Comparison of ENCODE assay signal across 8 cellular contexts in genomic region chr6:111484655-111484974, GRCh38. TPM values are rescaled to one million over a fixed set of nuclear protein-coding genes. Genes with fewer than 3 reads are reported as not detected.
DNase-seq lines count a peak whose midpoint lies in the region; ATAC-seq, FAIRE-seq and TF ChIP-seq lines count a peak whose summit lies in the region.

No MANE protein-coding gene starts in this region.

- no peak overlapping the region for H3K18ac ChIP-seq in trophoblast cell (ENCODE audit: low read length)

- H3K4me3 ChIP-seq in SK-N-SH (ENCODE audit: low read depth in 2 of 2, low read length in 1 of 2) (peak overlapping the region; percentile 81 to 89), Peyer's patch (peak overlapping the region; percentile 80 to 88 (median 86)), endothelial cell of umbilical vein (replicated peaks in 1 of 3; ENCODE audit: insufficient read depth in 1 of 3, low read depth in 1 of 3, low read length in 3 of 3) (peak overlapping the region; percentile 62 to 85 (median 67)), trophoblast cell (ENCODE audit: low read depth, low read length) (no peak overlapping the region)

- no peak for TF ChIP-seq EP300 in SK-N-SH (IDR thresholded peaks at IDR 0.05; ENCODE audit: borderline replicate concordance in 1 of 2, low read depth in 1 of 2, low read length in 1 of 2)

- no peak for ATAC-seq in SK-N-SH treated with all-trans-retinoic acid at 6 μM for 48 hours
- ATAC-seq in GM19397 (IDR thresholded peaks at IDR 0.05; ENCODE audit: unreplicated experiment) = no peak

- H2BK12ac ChIP-seq in trophoblast cell (ENCODE audit: low read length) = peak overlapping the region; percentile 83

- peak overlapping the region; percentile 78 for H3K9ac ChIP-seq in SK-N-SH
- peak overlapping the region; percentile 96 for H3K9ac ChIP-seq in endothelial cell of umbilical vein (replicated peaks; ENCODE audit: extremely low read depth, insufficient read depth, low read length)
- H3K9ac ChIP-seq in trophoblast cell (ENCODE audit: low read length) = peak overlapping the region; percentile 47

- peak overlapping the region; percentile 58 for H4K8ac ChIP-seq in trophoblast cell (ENCODE audit: low read depth, low read length)

- POLR2A ChIA-PET in SK-N-SH (lab: Yijun Ruan, JAX) (interaction anchor here (0.8 to 2.7 kb wide), 8 partner anchors 56 to 226 kb away, joined by 3 to 9 read pairs (median 4); a partner anchor contains a TSS), endothelial cell of umbilical vein (lab: Charles Lee) (interaction anchor here (0.7 to 1.5 kb wide), 3 partner anchors 10 to 120 kb away, joined by 3 to 5 read pairs (median 5); no protein-coding TSS in a partner anchor)

- no peak overlapping the region for H2AK5ac ChIP-seq in trophoblast cell (ENCODE audit: low read length)

- dilution Hi-C loops in endothelial cell of umbilical vein (cut with MboI; ENCODE audit: extremely low pct_ligation_motif_present, low sequenced_read_pairs) = no loop called here

- TF ChIP-seq POLR2A in Peyer's patch (IDR thresholded peaks at IDR 0.05) = no peak
- no peak for TF ChIP-seq POLR2A in endothelial cell of umbilical vein (IDR thresholded peaks at IDR 0.05; ENCODE audit: low read depth, low read length)

- H3K4me1 ChIP-seq in SK-N-SH (ENCODE audit: control insufficient read depth in 1 of 2, insufficient read depth in 2 of 2, low read depth in 1 of 2, low read length in 1 of 2) (peaks cover 15% of the 10 kb centered on the region in 2 experiments; a peak in 3 of 4 replicates), Peyer's patch (peaks cover 0 to 10% (median 4%) of the 10 kb centered on the region in 4 donors), endothelial cell of umbilical vein (ENCODE audit: control insufficient read depth, extremely low read depth, insufficient read depth, low read length) (peaks cover 23% of the 10 kb centered on the region), trophoblast cell (ENCODE audit: control insufficient read depth in 1 of 2, insufficient read depth in 2 of 2, low read length in 2 of 2) (no peaks in the 10 kb centered on the region)

- peak overlapping the region; percentile 9 for H4K12ac ChIP-seq in trophoblast cell (ENCODE audit: low read depth, low read length)

- no peak for TF ChIP-seq RAD21 in SK-N-SH (IDR thresholded peaks at IDR 0.05; ENCODE audit: low read length)

- intact Hi-C loops in endothelial cell of umbilical vein (cut with micrococcal nuclease) = loop anchor here (1.0 to 5.0 kb wide), 5 partner anchors 83 to 388 kb away; partner anchors contain the start of gene FYN

- H2BK120ac ChIP-seq in trophoblast cell (ENCODE audit: insufficient read depth, low read length, poor library complexity) = peak overlapping the region; percentile 68

- H3K4ac ChIP-seq in trophoblast cell (ENCODE audit: low read depth, low read length) = peak overlapping the region; percentile 38

- H2AFZ ChIP-seq in SK-N-SH (ENCODE audit: low read depth) (peak overlapping the region; percentile 72), endothelial cell of umbilical vein (ENCODE audit: low read depth, low read length) (peak overlapping the region; percentile 59), trophoblast cell (ENCODE audit: insufficient read depth, low read length, poor library complexity) (no peak overlapping the region)

- no peak overlapping the region for H3K23ac ChIP-seq in trophoblast cell (ENCODE audit: low read length)

- H3K79me1 ChIP-seq in trophoblast cell (ENCODE audit: low read length) = peaks cover 24% of the 10 kb centered on the region

- CTCF ChIA-PET in SK-N-SH (lab: Yijun Ruan, JAX) = interaction anchor here (0.9 to 1.8 kb wide), 3 partner anchors 57 to 117 kb away, joined by 3 read pairs; no protein-coding TSS in a partner anchor
- CTCF ChIA-PET in endothelial cell of umbilical vein (lab: Charles Lee) = interaction anchor here (0.6 to 3.1 kb wide), 12 partner anchors 30 to 559 kb away, joined by 3 to 20 read pairs (median 4); partner anchors contain the start of gene TRAF3IP2

- TF ChIP-seq CTCF in SK-N-SH (IDR thresholded peaks at IDR 0.05) (no peak), Peyer's patch (IDR thresholded peaks at IDR 0.05) (no peak), endothelial cell of umbilical vein (IDR thresholded peaks at IDR 0.05; ENCODE audit: extremely low read depth in 1 of 2, insufficient read depth in 1 of 2, low read depth in 1 of 2, low read length in 2 of 2) (no peak)

- no TSS peak for BruUV-seq in endothelial cell of umbilical vein (replicated peaks; lab: Mats Ljungman, UMichigan)

- no peaks in the 10 kb centered on the region for H3K9me2 ChIP-seq in SK-N-SH

- H2BK5ac ChIP-seq in trophoblast cell (ENCODE audit: low read depth, low read length, poor library complexity) = peak overlapping the region; percentile 59

- peak overlapping the region; percentile 57 for H3K14ac ChIP-seq in trophoblast cell (ENCODE audit: low read length)

- peak overlapping the region; percentile 92 to 94 for H3K27ac ChIP-seq in SK-N-SH (ENCODE audit: low read depth in 2 of 2, low read length in 1 of 2)
- peak overlapping the region; percentile 98 to 99 (median 98) for H3K27ac ChIP-seq in Peyer's patch
- H3K27ac ChIP-seq in endothelial cell of umbilical vein (ENCODE audit: insufficient read depth, low read depth, low read length) = peak overlapping the region; percentile 97
- peak overlapping the region; percentile 98 for H3K27ac ChIP-seq in trophoblast cell (ENCODE audit: low read depth, low read length)

- peaks cover 27% of the 10 kb centered on the region for H3F3A ChIP-seq in SK-N-SH (replicated peaks; ENCODE audit: insufficient read depth)

- peaks cover 3 to 5% of the 10 kb centered on the region in 2 experiments for H3K36me3 ChIP-seq in SK-N-SH (replicated peaks in 1 of 2; ENCODE audit: control insufficient read depth in 1 of 2, insufficient read depth in 2 of 2, low read length in 1 of 2)
- no peaks in the 10 kb centered on the region for H3K36me3 ChIP-seq in Peyer's patch
- H3K36me3 ChIP-seq in endothelial cell of umbilical vein (ENCODE audit: control insufficient read depth in 2 of 2, extremely low read depth in 1 of 2, insufficient read depth in 2 of 2, low read length in 2 of 2) = no peaks in the 10 kb centered on the region
- no peaks in the 10 kb centered on the region for H3K36me3 ChIP-seq in trophoblast cell (ENCODE audit: control insufficient read depth in 1 of 2, insufficient read depth in 2 of 2, low read length in 2 of 2)

- H3K27me3 ChIP-seq in SK-N-SH (ENCODE audit: insufficient read depth) (no peaks in the 10 kb centered on the region), Peyer's patch (no peaks in the 10 kb centered on the region), endothelial cell of umbilical vein (ENCODE audit: control insufficient read depth in 2 of 2, insufficient read depth in 2 of 2, low read length in 2 of 2) (no peaks in the 10 kb centered on the region), trophoblast cell (ENCODE audit: insufficient read depth, low read length) (no peaks in the 10 kb centered on the region)

- H4K91ac ChIP-seq in trophoblast cell (ENCODE audit: low read depth, low read length) = peak overlapping the region; percentile 21

- H3K9me1 ChIP-seq in endothelial cell of umbilical vein (replicated peaks; ENCODE audit: control insufficient read depth, extremely low read depth, insufficient read depth, low read length) = no peaks in the 10 kb centered on the region

- peak overlapping the region; percentile 72 for H3K4me2 ChIP-seq in SK-N-SH
- peak overlapping the region; percentile 91 for H3K4me2 ChIP-seq in endothelial cell of umbilical vein (ENCODE audit: insufficient read depth, low read length)
- H3K4me2 ChIP-seq in trophoblast cell (ENCODE audit: low read length) = peak overlapping the region; percentile 67

- DNase-seq in SK-N-SH = no peak
- DNase-seq in Peyer's patch = no peak
- no peak for DNase-seq in endothelial cell of umbilical vein (ENCODE audit: low read depth, low spot score)
- no peak for DNase-seq in trophoblast cell
- no peak for DNase-seq in kidney glomerular epithelial cell (lab: John Stamatoyannopoulos, UW)
- DNase-seq in UCSD-AML1 (lab: John Stamatoyannopoulos, UW; ENCODE audit: unreplicated experiment) = no peak

- H3K79me2 ChIP-seq in SK-N-SH (ENCODE audit: insufficient read depth) = peaks cover 79% of the 10 kb centered on the region
- peaks cover 46% of the 10 kb centered on the region for H3K79me2 ChIP-seq in endothelial cell of umbilical vein (ENCODE audit: control insufficient read depth, insufficient read depth, low read length)
- H3K79me2 ChIP-seq in trophoblast cell (ENCODE audit: control insufficient read depth, insufficient read depth, low read length, poor library complexity) = peaks cover 18% of the 10 kb centered on the region

- 21% methylated on average over 7 of the region's 7 CpGs for WGBS in SK-N-SH (ENCODE audit: low lambda C conversion rate)
- WGBS in trophoblast cell (ENCODE audit: extremely low coverage, insufficient coverage, insufficient read length) = no CpG with 5 or more reads among the region's 7 CpGs

- FAIRE-seq in endothelial cell of umbilical vein (lab: Jason Lieb, UNC) = no peak

- H3K9me3 ChIP-seq in SK-N-SH (no peaks in the 10 kb centered on the region; the same call in 1 of the 2 replicates), Peyer's patch (no peaks in the 10 kb centered on the region), endothelial cell of umbilical vein (replicated peaks; ENCODE audit: control insufficient read depth, insufficient read depth, low read length) (no peaks in the 10 kb centered on the region), trophoblast cell (ENCODE audit: insufficient read depth, low read depth, low read length) (no peaks in the 10 kb centered on the region)

- H4K20me1 ChIP-seq in SK-N-SH (ENCODE audit: insufficient read depth) (peaks cover 4% of the 10 kb centered on the region; the same call in 1 of the 2 replicates), endothelial cell of umbilical vein (replicated peaks; ENCODE audit: control insufficient read depth, extremely low read depth, insufficient read depth, low read length) (no peaks in the 10 kb centered on the region)

TF ChIP-seq in endothelial cell of umbilical vein, 7 proteins besides CTCF, POLR2A, EP300 and RAD21:
- no peak for TF ChIP-seq EZH2 (IDR thresholded peaks at IDR 0.05; ENCODE audit: borderline replicate concordance, low read depth, low read length, severe bottlenecking)

RNA-seq across cellular contexts. Expression of gene REV3L, which starts 1.6 kb away (rescaled TPM):
- polyA plus RNA-seq in SK-N-SH (2012; rRNA removed) = 7.3 and 8.6 TPM in 2 replicates
- polyA plus RNA-seq in SK-N-SH (2012; cell fraction: cytosol; rRNA removed) = 8.9 and 9.8 TPM in 2 replicates
- 7.5 and 16.7 TPM in 2 replicates for polyA plus RNA-seq in SK-N-SH (2012; cell fraction: nucleus; rRNA removed)
- total RNA-seq in Peyer's patch = 10 to 100 TPM; 20.5 to 50.3 (median 38.0) TPM
- 19.5 and 22.7 TPM in 2 replicates for total RNA-seq in endothelial cell of umbilical vein
- polyA plus RNA-seq in endothelial cell of umbilical vein = 4.8 and 6.0 TPM in 2 replicates
- polyA plus RNA-seq in endothelial cell of umbilical vein (2011; cell fraction: cytosol; rRNA removed) = 8.1 and 8.4 TPM in 2 replicates
- 20.1 and 25.6 TPM in 2 replicates for polyA plus RNA-seq in endothelial cell of umbilical vein (2011; cell fraction: nucleus; rRNA removed)
- polyA plus RNA-seq in endothelial cell of umbilical vein (2012) = 9.7 and 13.9 TPM in 2 replicates
- polyA minus RNA-seq in endothelial cell of umbilical vein = 16.8 and 18.9 TPM in 2 replicates
- 17.8 TPM for polyA minus RNA-seq in endothelial cell of umbilical vein (2011; cell fraction: cytosol; rRNA and poly(A)+ RNA removed)
- 59.9 and 81.7 TPM in 2 replicates for polyA minus RNA-seq in endothelial cell of umbilical vein (2011; cell fraction: nucleus; rRNA and poly(A)+ RNA removed)
- polyA plus RNA-seq in trophoblast cell (2013) = 8.7 TPM in 2 replicates
